ENCODE assay signal across 1 cellular context in the genomic region with DNA sequence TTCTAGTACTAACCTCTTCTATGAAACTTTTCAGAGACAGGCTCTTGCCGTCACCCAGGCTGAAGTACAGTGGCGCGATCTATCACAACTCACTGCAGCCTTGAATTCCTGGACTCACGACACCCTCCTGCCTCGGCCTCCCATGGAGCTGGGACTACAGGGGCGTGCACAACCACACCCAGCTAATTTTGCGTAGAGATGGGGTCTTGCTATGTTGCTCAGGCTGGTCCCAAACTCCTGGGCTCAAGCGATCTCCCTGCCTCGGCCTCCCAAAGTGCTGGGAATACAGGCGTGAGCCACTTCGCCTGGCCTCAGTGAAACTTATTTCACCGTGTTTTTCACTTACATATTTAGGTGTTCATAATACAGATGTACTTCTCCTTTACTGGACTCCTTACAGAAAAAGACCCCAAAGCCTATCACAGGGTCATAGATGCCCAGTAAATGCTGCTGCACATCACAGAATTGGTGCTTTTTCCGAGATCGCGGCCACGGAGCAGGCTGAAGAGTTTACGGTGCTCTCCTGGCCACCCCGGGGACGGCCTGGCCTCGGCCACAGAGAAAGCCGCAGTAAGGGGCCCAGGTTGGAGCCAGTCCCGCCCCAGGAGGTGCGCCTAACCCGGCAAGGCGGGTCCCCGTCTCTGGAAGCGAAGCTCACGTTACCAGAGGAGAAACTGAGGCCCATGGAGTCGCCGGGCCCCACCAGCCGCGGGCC.
TF ChIP-seq lines count a peak whose summit lies in the region.

No MANE protein-coding gene starts in this region.

TF ChIP-seq in K562, 482 proteins besides CTCF, POLR2A, EP300 and RAD21 (continued from another document):
- TF ChIP-seq, protein P1, sequence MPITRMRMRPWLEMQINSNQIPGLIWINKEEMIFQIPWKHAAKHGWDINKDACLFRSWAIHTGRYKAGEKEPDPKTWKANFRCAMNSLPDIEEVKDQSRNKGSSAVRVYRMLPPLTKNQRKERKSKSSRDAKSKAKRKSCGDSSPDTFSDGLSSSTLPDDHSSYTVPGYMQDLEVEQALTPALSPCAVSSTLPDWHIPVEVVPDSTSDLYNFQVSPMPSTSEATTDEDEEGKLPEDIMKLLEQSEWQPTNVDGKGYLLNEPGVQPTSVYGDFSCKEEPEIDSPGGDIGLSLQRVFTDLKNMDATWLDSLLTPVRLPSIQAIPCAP (CRISPR knock-in tag; IDR thresholded peaks at IDR 0.05; ENCODE audit: borderline replicate concordance): no peak
- TF ChIP-seq, protein P2, sequence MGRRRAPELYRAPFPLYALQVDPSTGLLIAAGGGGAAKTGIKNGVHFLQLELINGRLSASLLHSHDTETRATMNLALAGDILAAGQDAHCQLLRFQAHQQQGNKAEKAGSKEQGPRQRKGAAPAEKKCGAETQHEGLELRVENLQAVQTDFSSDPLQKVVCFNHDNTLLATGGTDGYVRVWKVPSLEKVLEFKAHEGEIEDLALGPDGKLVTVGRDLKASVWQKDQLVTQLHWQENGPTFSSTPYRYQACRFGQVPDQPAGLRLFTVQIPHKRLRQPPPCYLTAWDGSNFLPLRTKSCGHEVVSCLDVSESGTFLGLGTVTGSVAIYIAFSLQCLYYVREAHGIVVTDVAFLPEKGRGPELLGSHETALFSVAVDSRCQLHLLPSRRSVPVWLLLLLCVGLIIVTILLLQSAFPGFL (CRISPR knock-in tag; IDR thresholded peaks at IDR 0.05): peak; percentile 86; the same call in 1 of the 2 replicates
- TF ChIP-seq HDGF (IDR thresholded peaks at IDR 0.05) (peak; percentile 91; the same call in 1 of the 2 replicates), FOXJ2 (tag; IDR thresholded peaks at IDR 0.05) (0 out of 2 replicates have a peak, but pooled peaks have one; percentile 30), CREM (IDR thresholded peaks at IDR 0.05; ENCODE audit: low read depth) (0 out of 2 replicates have a peak, but pooled peaks have one; percentile 9), SIN3A (IDR thresholded peaks at IDR 0.05; ENCODE audit: borderline replicate concordance in 2 of 2, control insufficient read depth in 1 of 2, low read depth in 2 of 2, low read length in 2 of 2) (0 out of 4 replicates have a peak, but pooled peaks have one; percentile 5 to 61)
- TF ChIP-seq, protein P3, sequence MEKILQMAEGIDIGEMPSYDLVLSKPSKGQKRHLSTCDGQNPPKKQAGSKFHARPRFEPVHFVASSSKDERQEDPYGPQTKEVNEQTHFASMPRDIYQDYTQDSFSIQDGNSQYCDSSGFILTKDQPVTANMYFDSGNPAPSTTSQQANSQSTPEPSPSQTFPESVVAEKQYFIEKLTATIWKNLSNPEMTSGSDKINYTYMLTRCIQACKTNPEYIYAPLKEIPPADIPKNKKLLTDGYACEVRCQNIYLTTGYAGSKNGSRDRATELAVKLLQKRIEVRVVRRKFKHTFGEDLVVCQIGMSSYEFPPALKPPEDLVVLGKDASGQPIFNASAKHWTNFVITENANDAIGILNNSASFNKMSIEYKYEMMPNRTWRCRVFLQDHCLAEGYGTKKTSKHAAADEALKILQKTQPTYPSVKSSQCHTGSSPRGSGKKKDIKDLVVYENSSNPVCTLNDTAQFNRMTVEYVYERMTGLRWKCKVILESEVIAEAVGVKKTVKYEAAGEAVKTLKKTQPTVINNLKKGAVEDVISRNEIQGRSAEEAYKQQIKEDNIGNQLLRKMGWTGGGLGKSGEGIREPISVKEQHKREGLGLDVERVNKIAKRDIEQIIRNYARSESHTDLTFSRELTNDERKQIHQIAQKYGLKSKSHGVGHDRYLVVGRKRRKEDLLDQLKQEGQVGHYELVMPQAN (IDR thresholded peaks at IDR 0.05; ENCODE audit: borderline replicate concordance): peak; percentile 50; the same call in 1 of the 2 replicates
- TF ChIP-seq, protein P4, sequence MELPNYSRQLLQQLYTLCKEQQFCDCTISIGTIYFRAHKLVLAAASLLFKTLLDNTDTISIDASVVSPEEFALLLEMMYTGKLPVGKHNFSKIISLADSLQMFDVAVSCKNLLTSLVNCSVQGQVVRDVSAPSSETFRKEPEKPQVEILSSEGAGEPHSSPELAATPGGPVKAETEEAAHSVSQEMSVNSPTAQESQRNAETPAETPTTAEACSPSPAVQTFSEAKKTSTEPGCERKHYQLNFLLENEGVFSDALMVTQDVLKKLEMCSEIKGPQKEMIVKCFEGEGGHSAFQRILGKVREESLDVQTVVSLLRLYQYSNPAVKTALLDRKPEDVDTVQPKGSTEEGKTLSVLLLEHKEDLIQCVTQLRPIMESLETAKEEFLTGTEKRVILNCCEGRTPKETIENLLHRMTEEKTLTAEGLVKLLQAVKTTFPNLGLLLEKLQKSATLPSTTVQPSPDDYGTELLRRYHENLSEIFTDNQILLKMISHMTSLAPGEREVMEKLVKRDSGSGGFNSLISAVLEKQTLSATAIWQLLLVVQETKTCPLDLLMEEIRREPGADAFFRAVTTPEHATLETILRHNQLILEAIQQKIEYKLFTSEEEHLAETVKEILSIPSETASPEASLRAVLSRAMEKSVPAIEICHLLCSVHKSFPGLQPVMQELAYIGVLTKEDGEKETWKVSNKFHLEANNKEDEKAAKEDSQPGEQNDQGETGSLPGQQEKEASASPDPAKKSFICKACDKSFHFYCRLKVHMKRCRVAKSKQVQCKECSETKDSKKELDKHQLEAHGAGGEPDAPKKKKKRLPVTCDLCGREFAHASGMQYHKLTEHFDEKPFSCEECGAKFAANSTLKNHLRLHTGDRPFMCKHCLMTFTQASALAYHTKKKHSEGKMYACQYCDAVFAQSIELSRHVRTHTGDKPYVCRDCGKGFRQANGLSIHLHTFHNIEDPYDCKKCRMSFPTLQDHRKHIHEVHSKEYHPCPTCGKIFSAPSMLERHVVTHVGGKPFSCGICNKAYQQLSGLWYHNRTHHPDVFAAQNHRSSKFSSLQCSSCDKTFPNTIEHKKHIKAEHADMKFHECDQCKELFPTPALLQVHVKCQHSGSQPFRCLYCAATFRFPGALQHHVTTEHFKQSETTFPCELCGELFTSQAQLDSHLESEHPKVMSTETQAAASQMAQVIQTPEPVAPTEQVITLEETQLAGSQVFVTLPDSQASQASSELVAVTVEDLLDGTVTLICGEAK (IDR thresholded peaks at IDR 0.05): peak; percentile 28; the same call in 1 of the 2 replicates
- TF ChIP-seq, protein P4 (CRISPR knock-in tag; IDR thresholded peaks at IDR 0.05): no peak
